Comparison of ENCODE assay signal across 9 cellular contexts in genomic region chr21:43775190-43775589, GRCh38. TPM values are rescaled to one million over a fixed set of nuclear protein-coding genes. Genes with fewer than 3 reads are reported as not detected.
A peak's percentile ranks its signal among the peaks of the same experiment; 100 is the strongest.
DNase-seq lines count a peak whose midpoint lies in the region; ATAC-seq and TF ChIP-seq lines count a peak whose summit lies in the region.
"Had no signal": no experiment of that assay in that cellular context is flagged by ENCODE, and none has a peak within 500 bp of the region (broad histone marks: within the 10 kb centered on the region; RNA-seq: fewer than 3 reads in every experiment).

No MANE protein-coding gene starts in this region.

- no peaks in the 10 kb centered on the region for H3K9me3 ChIP-seq in gastrocnemius medialis

- no peak for TF ChIP-seq POLR2A in gastrocnemius medialis (IDR thresholded peaks at IDR 0.05)

- peak overlapping the region; percentile 100 for H3K27ac ChIP-seq in VCaP
- peak overlapping the region; percentile 67 for H3K27ac ChIP-seq in foreskin keratinocyte
- peak overlapping the region in 3 of 4 donors; percentile 75 to 94 (median 86) for H3K27ac ChIP-seq in gastrocnemius medialis

- H3K4me1 ChIP-seq in foreskin keratinocyte (no peaks in the 10 kb centered on the region), gastrocnemius medialis (peaks cover 14 to 15% of the 10 kb centered on the region in 2 donors)

- ATAC-seq in foreskin keratinocyte (no peak), gastrocnemius medialis (no peak), GM21529 (IDR thresholded peaks at IDR 0.05; ENCODE audit: unreplicated experiment) (no peak), GM21360 (IDR thresholded peaks at IDR 0.05; ENCODE audit: unreplicated experiment) (no peak)

- DNase-seq in GM12865 (ENCODE audit: low read depth) (no peak), foreskin keratinocyte (no peak), gastrocnemius medialis (no peak), OCI-M1 (lab: John Stamatoyannopoulos, UW) (no peak)
- DNase-seq in stimulated activated naive CD4-positive, alpha-beta T cell (lab: John Stamatoyannopoulos, UW) = no peak
- DNase-seq: GOT3 had no signal

- H3K36me3 ChIP-seq in gastrocnemius medialis = peaks cover 0 to 24% of the 10 kb centered on the region in 2 donors

- in situ Hi-C loops in gastrocnemius medialis (cut with MboI; ENCODE audit: low sequenced_read_pairs in 4 of 4) = loop anchor here in 1 of 4 donors (10.0 kb wide), 1 partner anchor 50 kb away; no protein-coding TSS in a partner anchor

- intact Hi-C loops in gastrocnemius medialis (cut with DNase I; ENCODE audit: low total_unique reads) = loop anchor here (5.0 kb wide), 1 partner anchor 803 kb away; the partner anchor contains the start of gene PKNOX1

- TF ChIP-seq CTCF in GM12865 (IDR thresholded peaks at IDR 0.05; ENCODE audit: insufficient read depth, low read depth, low read length, missing control alignments) = no peak
- no peak for TF ChIP-seq CTCF in VCaP (conservative IDR thresholded peaks at IDR 0.05)
- no peak for TF ChIP-seq CTCF in foreskin keratinocyte (conservative IDR thresholded peaks at IDR 0.05)
- no peak for TF ChIP-seq CTCF in gastrocnemius medialis (IDR thresholded peaks at IDR 0.05 in 4 of 5, conservative IDR thresholded peaks at IDR 0.05 in 1 of 5)

- peak overlapping the region; percentile 76 for H3K4me3 ChIP-seq in GM12865 (ENCODE audit: low read depth, low read length)
- peak overlapping the region; percentile 76 to 99 (median 91) for H3K4me3 ChIP-seq in gastrocnemius medialis

- H3K27me3 ChIP-seq in foreskin keratinocyte = no peaks in the 10 kb centered on the region
- H3K27me3 ChIP-seq in gastrocnemius medialis = no peaks in the 10 kb centered on the region

RNA-seq across cellular contexts. Expression of gene CSTB, which starts 0.9 kb away (rescaled TPM):
- 49.5 and 63.0 TPM in 2 replicates for total RNA-seq in foreskin keratinocyte
- polyA plus RNA-seq in foreskin keratinocyte = 123 and 183 TPM in 2 replicates
- total RNA-seq in gastrocnemius medialis = 1 to 10 TPM; 1.3 to 5.9 (median 5.2) TPM

RNA-seq across cellular contexts. Expression of gene RRP1, which starts 14.2 kb away (rescaled TPM):
- total RNA-seq in foreskin keratinocyte = 26.5 and 28.0 TPM in 2 replicates
- polyA plus RNA-seq in foreskin keratinocyte = 31.8 and 37.0 TPM in 2 replicates
- 10 to 100 TPM; 17.5 to 32.0 (median 25.1) TPM for total RNA-seq in gastrocnemius medialis

RNA-seq across cellular contexts. Expression of gene PDXK, which starts 56.3 kb away (rescaled TPM):
- total RNA-seq in foreskin keratinocyte = 150 and 176 TPM in 2 replicates
- 176 and 205 TPM in 2 replicates for polyA plus RNA-seq in foreskin keratinocyte
- total RNA-seq in gastrocnemius medialis = 10 to 100 TPM; 12.4 to 39.2 (median 21.9) TPM
